ENCODE assay signal across 17 cellular contexts in genomic region chr11:132644511-132644910, GRCh38.
DNase-seq lines count a peak whose midpoint lies in the region; ATAC-seq lines count a peak whose summit lies in the region.
"Had no signal": no experiment of that assay in that cellular context is flagged by ENCODE, and none has a peak within 500 bp of the region (broad histone marks: within the 10 kb centered on the region; RNA-seq: fewer than 3 reads in every experiment).

No MANE protein-coding gene starts in this region.

- DNase-seq in DMS153 treated with DMSO at 0.1 percent for 48 hours (lab: John Stamatoyannopoulos, UW; ENCODE audit: unreplicated experiment), result peak; percentile 54
- peak; percentile 99 for DNase-seq in NCI-H1105 treated with DMSO at 0.1 percent for 48 hours (lab: John Stamatoyannopoulos, UW)
- peak; percentile 7 for DNase-seq in NCI-H2227 treated with DMSO at 0.1 percent for 48 hours (lab: John Stamatoyannopoulos, UW)
- peak; percentile 71 for DNase-seq in NCI-H82 (lab: John Stamatoyannopoulos, UW)
- no peak for DNase-seq in cerebellar cortex (ENCODE audit: low spot score)
- DNase-seq in GF-D8 (lab: John Stamatoyannopoulos, UW), result no peak
- DNase-seq: CD8-positive, alpha-beta memory T cell; GM23248; KG1; NCI-H1048; NK-92 treated with Interleukin-12 subunit alpha and Interleukin-12 subunit beta, amount 100 ng/mL, for 24 hours; OCI-M1; RPMI8226; T-helper 9 cell had no signal

- ATAC-seq in HG02642 (IDR thresholded peaks at IDR 0.05; ENCODE audit: poor library complexity, unreplicated experiment), result no peak
- no peak for ATAC-seq in HG03442 (IDR thresholded peaks at IDR 0.05; ENCODE audit: unreplicated experiment)
- ATAC-seq: GM12878 had no signal

Comparison
In these comparisons a context has a peak if more than half of its experiments do, and no peak if none do; other contexts are left out.
1. DNase-seq: peak in DMS153 treated with DMSO at 0.1 percent for 48 hours (single experiment), NCI-H1105 treated with DMSO at 0.1 percent for 48 hours (single experiment), NCI-H2227 treated with DMSO at 0.1 percent for 48 hours (single experiment) and NCI-H82 (single experiment); none in cerebellar cortex (single experiment) and GF-D8 (single experiment).